Comparison of ENCODE assay signal across 22 cellular contexts in the genomic region with DNA sequence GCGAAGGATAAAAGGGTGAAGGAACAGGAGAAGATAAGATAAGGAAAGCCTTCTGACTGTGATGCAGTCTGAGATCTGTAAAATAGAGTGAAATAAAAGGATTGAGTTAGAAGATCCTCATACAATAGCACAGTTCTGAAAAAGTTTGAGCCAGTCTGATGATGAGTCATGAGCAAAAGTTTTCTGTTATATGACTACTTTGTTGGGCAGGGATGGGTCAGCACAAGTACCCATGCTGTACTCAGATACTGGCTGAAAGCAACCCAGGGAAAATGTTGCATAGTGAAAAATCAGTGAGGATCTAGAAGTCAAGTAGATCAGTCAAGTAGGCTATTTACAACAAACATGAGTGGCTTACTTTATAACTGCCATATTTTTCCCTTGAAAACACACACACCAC.
DNase-seq lines count a peak whose midpoint lies in the region; ATAC-seq and TF ChIP-seq lines count a peak whose summit lies in the region.
"Had no signal": no experiment of that assay in that cellular context is flagged by ENCODE, and none has a peak within 500 bp of the region (broad histone marks: within the 10 kb centered on the region; RNA-seq: fewer than 3 reads in every experiment).

No MANE protein-coding gene starts in this region.

- no peak overlapping the region for H2BK120ac ChIP-seq in mesenchymal stem cell (ENCODE audit: low read depth, low read length)

- no peak overlapping the region for H3K4me2 ChIP-seq in mesenchymal stem cell (ENCODE audit: low read length, poor library complexity, severe bottlenecking)

- DNase-seq in GM04504 (ENCODE audit: low read depth) (peak; percentile 1), RKO (ENCODE audit: low spot score) (peak; percentile 48), choroid plexus epithelial cell (ENCODE audit: low read depth) (peak; percentile 45), mesenchymal stem cell (peak; percentile 22), T-helper 1 cell (no peak)
- DNase-seq in natural killer cell treated with Interleukin-12 subunit alpha and Interleukin-12 subunit beta and Interleukin-15 and Interleukin-18, amount 100 ng/mL, for 72 hours (ENCODE audit: low spot score) = no peak
- no peak for DNase-seq in activated naive CD4-positive, alpha-beta T cell treated with anti-CD3 and anti-CD28 coated beads, Interleukin-2, amount 50 U/mL, for 72 hours (ENCODE audit: low spot score in 2 of 2)
- DNase-seq: activated CD4-positive, alpha-beta memory T cell treated with anti-CD3 and anti-CD28 coated beads for 36 hours; activated naive CD4-positive, alpha-beta T cell treated with Interleukin-2 at 50 U/mL for 16 hours; CD4-positive, CD25-positive, alpha-beta regulatory T cell; dermis blood vessel endothelial cell; DMS153; erythroblast; Karpas-422; NCI-H526; nucleus accumbens; SIG-M5; substantia nigra; uterus had no signal

- no peaks in the 10 kb centered on the region for H3K4me1 ChIP-seq in mesenchymal stem cell (ENCODE audit: control insufficient read depth, insufficient read depth, low read depth, low read length)
- H3K4me1 ChIP-seq: right atrium auricular region, uterus had no signal

- no peak for TF ChIP-seq CTCF in choroid plexus epithelial cell (conservative IDR thresholded peaks at IDR 0.05; ENCODE audit: low read depth, low read length)

- 95% methylated on average over 1 of the region's 1 CpG for WGBS in mesenchymal stem cell

- no peak overlapping the region for H2AK5ac ChIP-seq in mesenchymal stem cell (ENCODE audit: low read length, severe bottlenecking)

- no peak overlapping the region for H3K27ac Mint-ChIP-seq in natural killer cell treated with Interleukin-12 subunit alpha and Interleukin-12 subunit beta and Interleukin-15 and Interleukin-18, amount 100 ng/mL, for 72 hours
- no peak overlapping the region for H3K27ac Mint-ChIP-seq in activated naive CD4-positive, alpha-beta T cell treated with anti-CD3 and anti-CD28 coated beads, Interleukin-2, amount 50 U/mL, for 72 hours
- H3K27ac Mint-ChIP-seq: activated CD4-positive, alpha-beta memory T cell treated with anti-CD3 and anti-CD28 coated beads for 36 hours; CD4-positive, CD25-positive, alpha-beta regulatory T cell; T-helper 1 cell treated with Interleukin-12 subunit alpha and Interleukin-12 subunit beta and Interleukin-4 antibody, amounts not matched to agents 30 μg/mL and 1 μg/mL, for 36 hours had no signal

- no peaks in the 10 kb centered on the region for H3K27me3 ChIP-seq in mesenchymal stem cell (ENCODE audit: control insufficient read depth in 1 of 2, insufficient read depth in 1 of 2, low read length in 2 of 2)
- H3K27me3 ChIP-seq: right atrium auricular region, uterus had no signal

- H3K23ac ChIP-seq in mesenchymal stem cell (ENCODE audit: low read length in 2 of 2) = no peak overlapping the region

- no peak overlapping the region for H2BK5ac ChIP-seq in mesenchymal stem cell (ENCODE audit: low read depth, low read length, poor library complexity, severe bottlenecking)

- no peaks in the 10 kb centered on the region for H3K36me3 ChIP-seq in mesenchymal stem cell (ENCODE audit: control insufficient read depth in 1 of 2, insufficient read depth in 2 of 2, low read depth in 1 of 2, low read length in 2 of 2)
- H3K36me3 ChIP-seq: right atrium auricular region, uterus had no signal

- no peak overlapping the region for H3K18ac ChIP-seq in mesenchymal stem cell (ENCODE audit: low read depth in 1 of 2, low read length in 2 of 2)

- H3K79me1 ChIP-seq in mesenchymal stem cell (replicated peaks; ENCODE audit: low read length, poor library complexity, severe bottlenecking) = no peaks in the 10 kb centered on the region

- H2BK12ac ChIP-seq in mesenchymal stem cell (ENCODE audit: low read length in 2 of 2) = no peak overlapping the region

- H4K91ac ChIP-seq in mesenchymal stem cell (ENCODE audit: low read length) = no peak overlapping the region

- no peak overlapping the region for H3K27ac ChIP-seq in mesenchymal stem cell (ENCODE audit: low read length, poor library complexity, severe bottlenecking)
- H3K27ac ChIP-seq: right atrium auricular region, uterus had no signal

- H3K27me3 Mint-ChIP-seq in natural killer cell treated with Interleukin-12 subunit alpha and Interleukin-12 subunit beta and Interleukin-15 and Interleukin-18, amount 100 ng/mL, for 72 hours = no peaks in the 10 kb centered on the region
- H3K27me3 Mint-ChIP-seq: activated CD4-positive, alpha-beta memory T cell treated with anti-CD3 and anti-CD28 coated beads for 36 hours; CD4-positive, CD25-positive, alpha-beta regulatory T cell had no signal

- no peaks in the 10 kb centered on the region for H3K9me3 ChIP-seq in mesenchymal stem cell (ENCODE audit: control insufficient read depth, low read length)
- H3K9me3 ChIP-seq: right atrium auricular region, uterus had no signal

- ATAC-seq in natural killer cell treated with Interleukin-12 subunit alpha and Interleukin-12 subunit beta and Interleukin-15 and Interleukin-18, amount 100 ng/mL, for 72 hours = no peak
- no peak for ATAC-seq in GM21360 (IDR thresholded peaks at IDR 0.05; ENCODE audit: unreplicated experiment)
- no peak for ATAC-seq in activated naive CD4-positive, alpha-beta T cell treated with anti-CD3 and anti-CD28 coated beads, Interleukin-2, amount 50 U/mL, for 72 hours

- no peak overlapping the region for H2AFZ ChIP-seq in mesenchymal stem cell (ENCODE audit: low read depth, low read length)

- H3K14ac ChIP-seq in mesenchymal stem cell (ENCODE audit: low read length in 2 of 2) = no peak overlapping the region

- H2BK15ac ChIP-seq in mesenchymal stem cell (ENCODE audit: low read depth, poor library complexity, severe bottlenecking) = no peak overlapping the region

- H3K4me1 Mint-ChIP-seq in natural killer cell treated with Interleukin-12 subunit alpha and Interleukin-12 subunit beta and Interleukin-15 and Interleukin-18, amount 100 ng/mL, for 72 hours (ENCODE audit: low read depth in 2 of 2) = no peaks in the 10 kb centered on the region
- H3K4me1 Mint-ChIP-seq: CD4-positive, CD25-positive, alpha-beta regulatory T cell had no signal

- H3K9ac ChIP-seq in mesenchymal stem cell (ENCODE audit: low read length) = no peak overlapping the region

- no peak overlapping the region for H3K4me3 Mint-ChIP-seq in natural killer cell treated with Interleukin-12 subunit alpha and Interleukin-12 subunit beta and Interleukin-15 and Interleukin-18, amount 100 ng/mL, for 72 hours
- H3K4me3 Mint-ChIP-seq: activated CD4-positive, alpha-beta memory T cell treated with anti-CD3 and anti-CD28 coated beads for 36 hours; CD4-positive, CD25-positive, alpha-beta regulatory T cell; T-helper 1 cell treated with Interleukin-12 subunit alpha and Interleukin-12 subunit beta and Interleukin-4 antibody, amounts not matched to agents 30 μg/mL and 1 μg/mL, for 36 hours had no signal

- H4K8ac ChIP-seq in mesenchymal stem cell (ENCODE audit: low read length) = no peak overlapping the region

- peaks cover 18% of the 10 kb centered on the region for H3K9me3 Mint-ChIP-seq in natural killer cell treated with Interleukin-12 subunit alpha and Interleukin-12 subunit beta and Interleukin-15 and Interleukin-18, amount 100 ng/mL, for 72 hours
- peaks cover 23 to 28% of the 10 kb centered on the region in 2 donors for H3K9me3 Mint-ChIP-seq in activated naive CD4-positive, alpha-beta T cell treated with anti-CD3 and anti-CD28 coated beads, Interleukin-2, amount 50 U/mL, for 72 hours
- H3K9me3 Mint-ChIP-seq: T-helper 1 cell treated with Interleukin-12 subunit alpha and Interleukin-12 subunit beta and Interleukin-4 antibody, amounts not matched to agents 30 μg/mL and 1 μg/mL, for 36 hours had no signal

- H3K36me3 Mint-ChIP-seq in natural killer cell treated with Interleukin-12 subunit alpha and Interleukin-12 subunit beta and Interleukin-15 and Interleukin-18, amount 100 ng/mL, for 72 hours = no peaks in the 10 kb centered on the region
- H3K36me3 Mint-ChIP-seq in activated naive CD4-positive, alpha-beta T cell treated with anti-CD3 and anti-CD28 coated beads, Interleukin-2, amount 50 U/mL, for 72 hours = no peaks in the 10 kb centered on the region
- H3K36me3 Mint-ChIP-seq: activated CD4-positive, alpha-beta memory T cell treated with anti-CD3 and anti-CD28 coated beads for 36 hours; CD4-positive, CD25-positive, alpha-beta regulatory T cell had no signal

- no peak overlapping the region for H3K4ac ChIP-seq in mesenchymal stem cell (ENCODE audit: low read depth in 1 of 2, low read length in 2 of 2)

- H3K4me3 ChIP-seq in choroid plexus epithelial cell (ENCODE audit: low read depth, low read length) = no peak overlapping the region
- H3K4me3 ChIP-seq in mesenchymal stem cell (ENCODE audit: insufficient read depth in 1 of 2, low read depth in 1 of 2, low read length in 2 of 2) = no peak overlapping the region
- H3K4me3 ChIP-seq: right atrium auricular region, uterus had no signal

Comparison
In these comparisons a context has a peak if more than half of its experiments do, and no peak if none do; other contexts are left out.
1. DNase-seq: peak in GM04504 (single experiment), RKO (single experiment), choroid plexus epithelial cell (single experiment) and mesenchymal stem cell (single experiment); none in T-helper 1 cell (0 of 5), natural killer cell treated with Interleukin-12 subunit alpha and Interleukin-12 subunit beta and Interleukin-15 and Interleukin-18, amount 100 ng/mL, for 72 hours (single experiment) and activated naive CD4-positive, alpha-beta T cell treated with anti-CD3 and anti-CD28 coated beads, Interleukin-2, amount 50 U/mL, for 72 hours (0 of 2).